ENCODE assay signal across 22 cellular contexts in genomic region chr6:36230376-36230775, GRCh38. TPM values are rescaled to one million over a fixed set of nuclear protein-coding genes. Genes with fewer than 3 reads are reported as not detected.
"Had no signal": no experiment of that assay in that cellular context is flagged by ENCODE, and none has a peak within 500 bp of the region (broad histone marks: within the 10 kb centered on the region; RNA-seq: fewer than 3 reads in every experiment).

No MANE protein-coding gene starts in this region.

- H3K9me3 Mint-ChIP-seq: mesothelial cell of epicardium, natural killer cell, neural crest cell had no signal

- FAIRE-seq: pancreas, urothelium cell line had no signal

- H3K9me3 ChIP-seq: gastrocnemius medialis, pancreas, stomach had no signal

- H3K27ac Mint-ChIP-seq: mesothelial cell of epicardium, natural killer cell, progenitor cell of endocrine pancreas had no signal

- H3K27me3 Mint-ChIP-seq: progenitor cell of endocrine pancreas had no signal

- DNase-seq: effector CD4-positive, alpha-beta T cell; gastrocnemius medialis; islet precursor cell; natural killer cell; nucleus accumbens; pancreas; right cardiac atrium; stimulated activated CD4-positive, alpha-beta T cell treated with anti-CD3 and anti-CD28 coated beads, Interleukin-4, amount 100 ng/mL, for 4 hours; stimulated activated naive CD4-positive, alpha-beta T cell; stomach; trophoblast cell had no signal

- H3K4me3 ChIP-seq: coronary artery, gastrocnemius medialis, pancreas, stomach had no signal

- ATAC-seq: esophagus mucosa, gastrocnemius medialis, left lobe of liver, natural killer cell, pancreas, right cardiac atrium had no signal

- H3K27me3 ChIP-seq: gastrocnemius medialis, pancreas, stomach had no signal

- H3K4me1 Mint-ChIP-seq: neural crest cell had no signal

- H3K4me3 Mint-ChIP-seq: mesothelial cell of epicardium, natural killer cell, neural crest cell had no signal

- H3K27ac ChIP-seq: coronary artery, gastrocnemius medialis, pancreas, stomach had no signal

- H3K4me1 ChIP-seq: gastrocnemius medialis, pancreas had no signal

RNA-seq across cellular contexts. Expression of gene PNPLA1, which starts 39.5 kb away (rescaled TPM):
- total RNA-seq: chondrocyte, dermis microvascular lymphatic vessel endothelial cell, fibroblast of lung, gastrocnemius medialis, left lobe of liver, mesothelial cell of epicardium, myocyte, neural crest cell, progenitor cell of endocrine pancreas, right cardiac atrium had no signal
